Comparison of ENCODE assay signal across 8 cellular contexts in genomic region chr13:101623469-101624209, GRCh38.
DNase-seq lines count a peak whose midpoint lies in the region; ATAC-seq, FAIRE-seq and TF ChIP-seq lines count a peak whose summit lies in the region.

No MANE protein-coding gene starts in this region.

- H3K36me3 ChIP-seq in CD8-positive, alpha-beta memory T cell (ENCODE audit: insufficient read depth, low read length): no peaks in the 10 kb centered on the region
- H3K36me3 ChIP-seq in OCI-LY7 (ENCODE audit: insufficient read depth, low read length) (no peaks in the 10 kb centered on the region), H1 (ENCODE audit: control insufficient read depth in 2 of 4, insufficient read depth in 4 of 4, low read length in 3 of 4) (no peaks in the 10 kb centered on the region)

- no peak overlapping the region for H2AFZ ChIP-seq in OCI-LY7 (ENCODE audit: low read length)
- H2AFZ ChIP-seq in H1 (ENCODE audit: low read length): peak overlapping the region; percentile 38; the same call in 1 of the 2 replicates

- no peak overlapping the region for H3K14ac ChIP-seq in H1 (ENCODE audit: insufficient read length)

- no peak overlapping the region for H3K18ac ChIP-seq in H1 (ENCODE audit: extremely low read depth, low read length)

- no TSS peak for BruUV-seq in OCI-LY7 (replicated peaks; lab: Mats Ljungman, UMichigan)

- H3K23me2 ChIP-seq in H1 (ENCODE audit: low read depth, low read length): no peaks in the 10 kb centered on the region; the same call in 1 of the 2 replicates

- ATAC-seq in GM21447 (IDR thresholded peaks at IDR 0.05; ENCODE audit: unreplicated experiment): no peak

- TF ChIP-seq POLR2A in H1 (IDR thresholded peaks at IDR 0.05; ENCODE audit: control extremely low read depth in 1 of 2, low read depth in 2 of 2, low read length in 2 of 2): no peak

- H2BK120ac ChIP-seq in H1 (replicated peaks; ENCODE audit: low read depth, low read length): no peak overlapping the region

- H3K27me3 Mint-ChIP-seq in CD8-positive, alpha-beta memory T cell: no peaks in the 10 kb centered on the region
- no peaks in the 10 kb centered on the region for H3K27me3 Mint-ChIP-seq in nephron progenitor cell (ENCODE audit: low read depth, poor library complexity)

- no peaks in the 10 kb centered on the region for H3K79me2 ChIP-seq in OCI-LY7 (ENCODE audit: insufficient read depth, low read depth, low read length)
- no peaks in the 10 kb centered on the region for H3K79me2 ChIP-seq in H1 (ENCODE audit: control insufficient read depth in 1 of 2, insufficient read depth in 2 of 2, low read length in 2 of 2)

- CTCF ChIA-PET in CD8-positive, alpha-beta memory T cell (lab: Charles Lee): no interaction called here
- CTCF ChIA-PET in OCI-LY7 (lab: Charles Lee; ENCODE audit: unreplicated experiment) (no interaction called here), H1 (lab: Charles Lee; ENCODE audit: partially characterized antibody) (interaction anchor here (0.6 to 1.6 kb wide), 2 partner anchors 44 to 468 kb away, joined by 3 to 4 read pairs; no protein-coding TSS in a partner anchor)

- no peak overlapping the region for H3K4ac ChIP-seq in H1 (replicated peaks; ENCODE audit: insufficient read length, low read depth, low read length)

- no peak overlapping the region for H3K23ac ChIP-seq in H1 (ENCODE audit: insufficient read length)

- H2BK20ac ChIP-seq in H1 (ENCODE audit: low read length): no peak overlapping the region

- FAIRE-seq in H1 (lab: Jason Lieb, UNC): no peak

- no peak for TF ChIP-seq RAD21 in H1 (IDR thresholded peaks at IDR 0.05 in 1 of 2, conservative IDR thresholded peaks at IDR 0.05 in 1 of 2; ENCODE audit: low read depth in 2 of 2, low read length in 2 of 2)

- H3K9me2 ChIP-seq in OCI-LY7 (ENCODE audit: insufficient read depth, low read length): no peaks in the 10 kb centered on the region

- H3K27ac Mint-ChIP-seq in CD8-positive, alpha-beta memory T cell: peak overlapping the region; percentile 12 to 96 (median 88)
- peak overlapping the region; percentile 93 for H3K27ac Mint-ChIP-seq in nephron progenitor cell

- H3K9ac ChIP-seq in H1 (replicated peaks in 1 of 4; ENCODE audit: extremely low read depth in 1 of 4, low read depth in 3 of 4, low read length in 3 of 4): no peak overlapping the region

- peaks cover 39 to 57% (median 55%) of the 10 kb centered on the region in 3 donors for H3K4me1 Mint-ChIP-seq in CD8-positive, alpha-beta memory T cell
- H3K4me1 Mint-ChIP-seq in nephron progenitor cell: peaks cover 28% of the 10 kb centered on the region

- no peak overlapping the region for H3K56ac ChIP-seq in H1 (replicated peaks; ENCODE audit: insufficient read length, low read depth, low read length)

- H4K5ac ChIP-seq in H1 (ENCODE audit: insufficient read length, low read depth, low read length): no peak overlapping the region

- POLR2A ChIA-PET in CD8-positive, alpha-beta memory T cell (lab: Charles Lee): no interaction called here
- POLR2A ChIA-PET in OCI-LY7 (lab: Charles Lee) (no interaction called here), H1 (lab: Charles Lee; ENCODE audit: partially characterized antibody) (no interaction called here)

- no peak overlapping the region for H4K8ac ChIP-seq in H1 (ENCODE audit: extremely low read depth, insufficient read depth, low read length)

- no peak overlapping the region for H2BK5ac ChIP-seq in H1 (ENCODE audit: low read depth, low read length)

- no peak overlapping the region for H3K27ac ChIP-seq in CD8-positive, alpha-beta memory T cell (ENCODE audit: low read depth, low read length)
- H3K27ac ChIP-seq in OCI-LY7 (ENCODE audit: low read depth, low read length, poor library complexity, severe bottlenecking) (no peak overlapping the region), H1 (ENCODE audit: low read depth, low read length) (no peak overlapping the region), caudate nucleus (ENCODE audit: low read depth, low read length) (no peak overlapping the region)

- intact Hi-C loops in OCI-LY7 (cut with micrococcal nuclease; ENCODE audit: unreplicated experiment): no loop called here

- H3K36me3 Mint-ChIP-seq in CD8-positive, alpha-beta memory T cell: no peaks in the 10 kb centered on the region
- H3K36me3 Mint-ChIP-seq in nephron progenitor cell (ENCODE audit: low read depth): no peaks in the 10 kb centered on the region

- H3K27me3 ChIP-seq in CD8-positive, alpha-beta memory T cell (ENCODE audit: insufficient read depth, low read length, poor library complexity, severe bottlenecking): no peaks in the 10 kb centered on the region
- no peaks in the 10 kb centered on the region; a peak in 1 of 7 replicates for H3K27me3 ChIP-seq in H1 (replicated peaks in 1 of 4; ENCODE audit: control insufficient read depth in 3 of 4, extremely low read depth in 1 of 4, insufficient read depth in 3 of 4, low read length in 3 of 4)

- peak overlapping the region; percentile 10 for H3K4me3 ChIP-seq in CD8-positive, alpha-beta memory T cell (ENCODE audit: low read length)
- no peak overlapping the region for H3K4me3 ChIP-seq in OCI-LY7 (ENCODE audit: low read depth, low read length, poor library complexity, severe bottlenecking)
- H3K4me3 ChIP-seq in H1 (ENCODE audit: extremely low read depth in 1 of 4, insufficient read depth in 2 of 4, low read depth in 3 of 4, low read length in 4 of 4): no peak overlapping the region

- no peaks in the 10 kb centered on the region for H4K20me1 ChIP-seq in OCI-LY7 (ENCODE audit: insufficient read depth, low read length)
- H4K20me1 ChIP-seq in H1 (replicated peaks in 1 of 2; ENCODE audit: control insufficient read depth in 1 of 2, insufficient read depth in 2 of 2, low read length in 2 of 2): no peaks in the 10 kb centered on the region

- H2AK5ac ChIP-seq in H1 (ENCODE audit: low read depth, low read length): no peak overlapping the region

- H3K4me1 ChIP-seq in CD8-positive, alpha-beta memory T cell (ENCODE audit: insufficient read depth, low read length): peaks cover 37% of the 10 kb centered on the region
- H3K4me1 ChIP-seq in OCI-LY7 (ENCODE audit: insufficient read depth, low read length, poor library complexity, severe bottlenecking): peaks cover 18% of the 10 kb centered on the region
- H3K4me1 ChIP-seq in H1 (replicated peaks in 1 of 4; ENCODE audit: control insufficient read depth in 3 of 4, insufficient read depth in 4 of 4, low read length in 3 of 4): no peaks in the 10 kb centered on the region; a peak in 1 of 7 replicates

- 95% methylated on average over 2 of the region's 2 CpGs; no CpG with 5 or more reads in 1 of the 2 experiments for WGBS in H1 (ENCODE audit: extremely low coverage in 1 of 2, insufficient coverage in 1 of 2, insufficient read length in 1 of 2, insufficient replicate concordance in 2 of 2, low coverage in 1 of 2, low lambda C conversion rate in 2 of 2, missing lambda C conversion rate in 1 of 2), 2 experiments

- no peak for TF ChIP-seq EP300 in H1 (IDR thresholded peaks at IDR 0.05; ENCODE audit: borderline replicate concordance in 1 of 2, low read depth in 2 of 2, low read length in 2 of 2)

- H4K91ac ChIP-seq in H1 (replicated peaks; ENCODE audit: insufficient read length, low read length): no peak overlapping the region

- H2BK12ac ChIP-seq in H1 (ENCODE audit: low read depth, low read length): no peak overlapping the region

- H3K79me1 ChIP-seq in H1 (ENCODE audit: low read depth, low read length): no peaks in the 10 kb centered on the region

- H3K4me2 ChIP-seq in OCI-LY7 (ENCODE audit: low read length): peak overlapping the region; percentile 22; the same call in 1 of the 2 replicates
- H3K4me2 ChIP-seq in H1 (ENCODE audit: insufficient read depth in 1 of 2, low read depth in 2 of 2, low read length in 2 of 2): no peak overlapping the region

- no peak for DNase-seq in CD8-positive, alpha-beta memory T cell
- DNase-seq in OCI-LY7 (ENCODE audit: low spot score) (no peak), H1 (ENCODE audit: low read depth in 1 of 2, low spot score in 2 of 2) (no peak), nephron progenitor cell (no peak), caudate nucleus (lab: John Stamatoyannopoulos, UW) (no peak), AG08395 (ENCODE audit: low spot score) (no peak)
- DNase-seq in stimulated activated CD4-positive, alpha-beta T cell treated with anti-CD3 and anti-CD28 coated beads, Interleukin-4, amount 100 ng/mL, for 1 hour: no peak

- no peak for TF ChIP-seq CTCF in OCI-LY7 (conservative IDR thresholded peaks at IDR 0.05; ENCODE audit: low read length)
- no peak for TF ChIP-seq CTCF in H1 (IDR thresholded peaks at IDR 0.05; ENCODE audit: control extremely low read depth in 1 of 3, insufficient read depth in 1 of 3, low read depth in 1 of 3, low read length in 3 of 3)
- no peak for TF ChIP-seq CTCF in nephron progenitor cell (IDR thresholded peaks at IDR 0.05)

- H3K4me3 Mint-ChIP-seq in CD8-positive, alpha-beta memory T cell: peak overlapping the region; percentile 1 to 79 (median 67)
- H3K4me3 Mint-ChIP-seq in nephron progenitor cell: no peak overlapping the region

- no peaks in the 10 kb centered on the region for H3K9me3 Mint-ChIP-seq in CD8-positive, alpha-beta memory T cell
- no peaks in the 10 kb centered on the region for H3K9me3 Mint-ChIP-seq in nephron progenitor cell

- H3K9me3 ChIP-seq in CD8-positive, alpha-beta memory T cell (ENCODE audit: low read length): no peaks in the 10 kb centered on the region
- H3K9me3 ChIP-seq in OCI-LY7 (ENCODE audit: low read length) (no peaks in the 10 kb centered on the region), H1 (ENCODE audit: insufficient read depth in 2 of 2, low read depth in 1 of 2, low read length in 1 of 2) (no peaks in the 10 kb centered on the region)

- no peak overlapping the region for H2BK15ac ChIP-seq in H1 (ENCODE audit: low read length)

TF ChIP-seq in H1, 55 proteins besides CTCF, POLR2A, EP300 and RAD21:
- TF ChIP-seq RFX5 (IDR thresholded peaks at IDR 0.05; ENCODE audit: borderline replicate concordance, low read depth, low read length) (no peak), KDM5A (IDR thresholded peaks at IDR 0.05; ENCODE audit: low read length) (no peak), TBP (IDR thresholded peaks at IDR 0.05; ENCODE audit: low read depth, low read length) (no peak)
